9 cellular contexts compared by ENCODE assay signal in the genomic region with DNA sequence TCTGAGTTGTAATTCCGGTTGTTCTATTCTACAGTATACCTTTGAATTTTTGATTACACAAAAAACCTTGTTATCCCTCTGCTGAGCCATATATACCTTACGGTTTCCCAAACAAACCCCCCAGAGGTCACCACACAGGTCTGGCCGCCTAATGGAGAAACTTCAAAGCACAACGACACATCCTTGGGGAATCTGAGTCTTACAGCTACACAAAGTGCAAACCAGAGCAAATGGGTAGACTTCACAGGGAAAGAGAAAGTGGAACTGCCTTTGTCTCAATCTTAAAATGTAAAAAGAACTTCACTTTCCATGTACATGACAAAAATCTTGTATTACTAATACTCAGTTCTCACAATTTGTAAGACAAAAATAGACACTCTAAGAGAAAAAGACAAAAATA. TPM values are rescaled to one million over a fixed set of nuclear protein-coding genes. Genes with fewer than 3 reads are reported as not detected.
DNase-seq lines count a peak whose midpoint lies in the region; ATAC-seq and TF ChIP-seq lines count a peak whose summit lies in the region.
"Had no signal": no experiment of that assay in that cellular context is flagged by ENCODE, and none has a peak within 500 bp of the region (broad histone marks: within the 10 kb centered on the region; RNA-seq: fewer than 3 reads in every experiment).

No MANE protein-coding gene starts in this region.

- H3K27me3 ChIP-seq in BE2C (no peaks in the 10 kb centered on the region), Karpas-422 (ENCODE audit: low read length) (no peaks in the 10 kb centered on the region)

- H3K27ac ChIP-seq in Karpas-422 (ENCODE audit: low read length) (no peak overlapping the region), caudate nucleus (ENCODE audit: low read depth, low read length) (no peak overlapping the region)

- H3K9me3 Mint-ChIP-seq in nephron progenitor cell: peaks cover 27% of the 10 kb centered on the region

- H3K27me3 Mint-ChIP-seq in nephron progenitor cell (ENCODE audit: low read depth, poor library complexity): peaks cover 4% of the 10 kb centered on the region

- H3K36me3 Mint-ChIP-seq in nephron progenitor cell (ENCODE audit: low read depth): peaks cover 40% of the 10 kb centered on the region

- no peaks in the 10 kb centered on the region; the same call in 1 of the 2 replicates for H3K4me1 ChIP-seq in BE2C
- peaks cover 29% of the 10 kb centered on the region for H3K4me1 ChIP-seq in Karpas-422 (ENCODE audit: low read length)

- H3K79me2 ChIP-seq in Karpas-422 (ENCODE audit: low read length): peaks cover 82% of the 10 kb centered on the region

- H3K9me3 ChIP-seq in BE2C: no peaks in the 10 kb centered on the region
- H3K9me3 ChIP-seq in Karpas-422 (ENCODE audit: low read length): no peaks in the 10 kb centered on the region

- H3K9me2 ChIP-seq in Karpas-422 (replicated peaks; ENCODE audit: insufficient read depth, low read length): no peaks in the 10 kb centered on the region

- H3K9ac ChIP-seq in Karpas-422 (ENCODE audit: low read length): peak overlapping the region; percentile 92

- H3K4me3 ChIP-seq in BE2C (ENCODE audit: low read depth, low read length) (no peak overlapping the region), Karpas-422 (ENCODE audit: low read length) (peak overlapping the region; percentile 93), choroid plexus epithelial cell (ENCODE audit: low read depth, low read length) (peak overlapping the region; percentile 82)

- no peak for ATAC-seq in HG02970 (IDR thresholded peaks at IDR 0.05; ENCODE audit: low FRiP score, unreplicated experiment)

- DNase-seq in BE2C (no peak), Karpas-422 (peak; percentile 31), choroid plexus epithelial cell (ENCODE audit: low read depth) (peak; percentile 68), nephron progenitor cell (no peak), iPS-NIHi7 (ENCODE audit: extremely low spot score) (no peak), caudate nucleus (lab: John Stamatoyannopoulos, UW) (no peak), NCI-H1105 treated with DMSO at 0.1 percent for 48 hours (lab: John Stamatoyannopoulos, UW) (no peak)
- DNase-seq: SHP77 had no signal

- H4K20me1 ChIP-seq in Karpas-422 (ENCODE audit: insufficient read depth, low read depth, low read length): peaks cover 20% of the 10 kb centered on the region; the same call in 1 of the 2 replicates

- H3K4me2 ChIP-seq in Karpas-422 (ENCODE audit: low read depth, low read length, poor library complexity, severe bottlenecking): peak overlapping the region; percentile 77

- no peak overlapping the region for H3K27ac Mint-ChIP-seq in nephron progenitor cell

- H3K36me3 ChIP-seq in BE2C: no peaks in the 10 kb centered on the region; the same call in 1 of the 2 replicates
- H3K36me3 ChIP-seq in Karpas-422 (ENCODE audit: insufficient read depth, low read length): no peaks in the 10 kb centered on the region

- TF ChIP-seq CTCF in BE2C (IDR thresholded peaks at IDR 0.05; ENCODE audit: low read depth, low read length) (peak; percentile 9; the same call in 1 of the 2 replicates), choroid plexus epithelial cell (conservative IDR thresholded peaks at IDR 0.05; ENCODE audit: low read depth, low read length) (peak; percentile 18), nephron progenitor cell (IDR thresholded peaks at IDR 0.05) (no peak)

- peaks cover 33% of the 10 kb centered on the region for H3K4me1 Mint-ChIP-seq in nephron progenitor cell

- no peak overlapping the region for H2AFZ ChIP-seq in Karpas-422 (ENCODE audit: low read length)

- peak overlapping the region; percentile 84 for H3K4me3 Mint-ChIP-seq in nephron progenitor cell

RNA-seq across cellular contexts. Expression of gene FBXO31, which starts 2.7 kb away (rescaled TPM):
- 36.7 TPM for polyA plus RNA-seq in BE2C (2012; ENCODE audit: insufficient read depth, insufficient read length, low read depth)
- 17.1 and 34.3 TPM in 2 replicates for total RNA-seq in Karpas-422 (2014; rRNA removed; shearing (Covaris generic); ENCODE audit: low replicate concordance)

RNA-seq across cellular contexts. Expression of gene MAP1LC3B, which starts 11.3 kb away (rescaled TPM):
- polyA plus RNA-seq in BE2C (2012; ENCODE audit: insufficient read depth, insufficient read length, low read depth): 64.2 TPM
- total RNA-seq in Karpas-422 (2014; rRNA removed; shearing (Covaris generic); ENCODE audit: low replicate concordance): 30.2 and 56.0 TPM in 2 replicates

Comparison
In these comparisons a context has a peak if more than half of its experiments do, and no peak if none do; other contexts are left out.
1. DNase-seq: peak in Karpas-422 (single experiment) and choroid plexus epithelial cell (single experiment); none in BE2C (single experiment), nephron progenitor cell (single experiment), iPS-NIHi7 (single experiment), caudate nucleus (0 of 61) and NCI-H1105 treated with DMSO at 0.1 percent for 48 hours (single experiment).